Comparison of ENCODE assay signal across 29 cellular contexts in genomic region chr20:42708261-42708660, GRCh38.
"Had no signal": no experiment of that assay in that cellular context is flagged by ENCODE, and none has a peak within 500 bp of the region (broad histone marks: within the 10 kb centered on the region; RNA-seq: fewer than 3 reads in every experiment).

No MANE protein-coding gene starts in this region.

- H3K36me3 ChIP-seq: esophagus squamous epithelium, gastrocnemius medialis, heart right ventricle, left lung, lower lobe of right lung had no signal

- H3K27ac ChIP-seq: coronary artery, dorsolateral prefrontal cortex, esophagus squamous epithelium, gastrocnemius medialis, heart right ventricle, left lung, lower lobe of right lung had no signal

- H3K4me1 ChIP-seq: esophagus squamous epithelium, gastrocnemius medialis, heart right ventricle, left lung, lower lobe of right lung had no signal

- FAIRE-seq: colon, endothelial cell of umbilical vein, kidney had no signal

- H3K27me3 ChIP-seq: esophagus squamous epithelium, gastrocnemius medialis, left lung had no signal

- H3K9me3 ChIP-seq: gastrocnemius medialis had no signal

- DNase-seq: dermis blood vessel endothelial cell; dorsolateral prefrontal cortex; effector CD4-positive, alpha-beta T cell; effector memory CD4-positive, alpha-beta T cell; erythroblast; esophagus squamous epithelium; foreskin fibroblast; foreskin melanocyte; gastrocnemius medialis; glutamatergic neuron; head of caudate nucleus; heart right ventricle; hypothalamus; immature natural killer cell; islet precursor cell; kidney; kidney glomerular epithelial cell; left cardiac atrium; left lung; left ventricle myocardium superior; lower lobe of right lung; mesenchymal stem cell; mucosa of descending colon; naive B cell; naive thymus-derived CD8-positive, alpha-beta T cell had no signal

- H3K4me3 ChIP-seq: coronary artery, dorsolateral prefrontal cortex, esophagus squamous epithelium, gastrocnemius medialis, heart right ventricle, left lung, lower lobe of right lung, mucosa of descending colon had no signal

- ATAC-seq: esophagus mucosa; gastrocnemius medialis; heart right ventricle; left cardiac atrium; left lung; left ventricle myocardium superior; lower lobe of right lung; mucosa of descending colon; naive thymus-derived CD8-positive, alpha-beta T cell had no signal
